10 cellular contexts compared by ENCODE assay signal in genomic region chr11:120539681-120540369, GRCh38. TPM values are rescaled to one million over a fixed set of nuclear protein-coding genes. Genes with fewer than 3 reads are reported as not detected.
DNase-seq lines count a peak whose midpoint lies in the region; ATAC-seq and TF ChIP-seq lines count a peak whose summit lies in the region.
"Had no signal": no experiment of that assay in that cellular context is flagged by ENCODE, and none has a peak within 500 bp of the region (broad histone marks: within the 10 kb centered on the region; RNA-seq: fewer than 3 reads in every experiment).

No MANE protein-coding gene starts in this region.

- TF ChIP-seq CTCF in natural killer cell (IDR thresholded peaks at IDR 0.05) = no peak

- H3K27me3 Mint-ChIP-seq in naive B cell (peaks cover 2 to 16% (median 4%) of the 10 kb centered on the region in 3 donors), natural killer cell (ENCODE audit: low read depth in 2 of 2) (no peaks in the 10 kb centered on the region)
- H3K27me3 Mint-ChIP-seq: stimulated activated naive CD8-positive, alpha-beta T cell treated with anti-CD3 and anti-CD28 coated beads, Interleukin-15, Interleukin-2, amounts not matched to agents 100 ng/mL and 50 ng/mL, for 24 hours had no signal

- H3K27ac Mint-ChIP-seq in naive B cell = peak overlapping the region in 2 of 6 donors; percentile 24 to 71
- no peak overlapping the region for H3K27ac Mint-ChIP-seq in natural killer cell
- H3K27ac Mint-ChIP-seq: stimulated activated naive CD8-positive, alpha-beta T cell treated with anti-CD3 and anti-CD28 coated beads, Interleukin-15, Interleukin-2, amounts not matched to agents 100 ng/mL and 50 ng/mL, for 24 hours had no signal

- H3K9me3 Mint-ChIP-seq in naive B cell = peaks cover 0 to 8% (median 2%) of the 10 kb centered on the region in 7 donors
- H3K9me3 Mint-ChIP-seq in natural killer cell = no peaks in the 10 kb centered on the region
- H3K9me3 Mint-ChIP-seq: stimulated activated naive CD8-positive, alpha-beta T cell treated with anti-CD3 and anti-CD28 coated beads, Interleukin-15, Interleukin-2, amounts not matched to agents 100 ng/mL and 50 ng/mL, for 24 hours had no signal

- H3K36me3 Mint-ChIP-seq in naive B cell (no peaks in the 10 kb centered on the region), natural killer cell (no peaks in the 10 kb centered on the region)

- ATAC-seq in naive B cell (ENCODE audit: low read depth in 2 of 2) (no peak), natural killer cell (no peak), GM18505 (IDR thresholded peaks at IDR 0.05; ENCODE audit: unreplicated experiment) (no peak), HG03439 (IDR thresholded peaks at IDR 0.05; ENCODE audit: unreplicated experiment) (no peak)
- ATAC-seq: Panc1 had no signal

- no peak for TF ChIP-seq POLR2A in GM18505 (IDR thresholded peaks at IDR 0.05; ENCODE audit: borderline replicate concordance, extremely low read depth, insufficient read depth, insufficient read length)

- H3K4me3 Mint-ChIP-seq in naive B cell (peak overlapping the region in 5 of 8 donors; percentile 36 to 80 (median 51)), natural killer cell (no peak overlapping the region)
- H3K4me3 Mint-ChIP-seq: stimulated activated naive CD8-positive, alpha-beta T cell treated with anti-CD3 and anti-CD28 coated beads, Interleukin-15, Interleukin-2, amounts not matched to agents 100 ng/mL and 50 ng/mL, for 24 hours had no signal

- DNase-seq in EL (peak; percentile 77), NCI-H1105 (lab: John Stamatoyannopoulos, UW) (peak; percentile 70), SW480 (ENCODE audit: low spot score) (peak; percentile 80), naive B cell (no peak), natural killer cell (no peak)
- DNase-seq: stimulated activated CD4-positive, alpha-beta T cell treated with anti-CD3 and anti-CD28 coated beads, Interleukin-4, amount 100 ng/mL, for 1 hour had no signal

- H3K4me1 Mint-ChIP-seq in naive B cell = peaks cover 11 to 33% (median 19%) of the 10 kb centered on the region in 3 donors
- peaks cover 0 to 39% of the 10 kb centered on the region in 2 donors for H3K4me1 Mint-ChIP-seq in natural killer cell

- intact Hi-C loops in natural killer cell (cut with micrococcal nuclease) = no loop called here

RNA-seq across cellular contexts. Expression of gene GRIK4, which starts 28.3 kb away (rescaled TPM):
- under 1 TPM in 1 of 6 donors, not detected in 5; 0.18 TPM for polyA plus RNA-seq in naive B cell (ENCODE audit: low read depth in 6 of 6)
- total RNA-seq in natural killer cell = 10 to 100 TPM in 2 of 3 donors, 1 to 10 TPM in 1; 2.2 to 32.3 (median 21.9) TPM

Comparison
In these comparisons a context has a peak if more than half of its experiments do, and no peak if none do; other contexts are left out.
1. DNase-seq: peak in EL (single experiment), NCI-H1105 (single experiment) and SW480 (single experiment); none in naive B cell (single experiment) and natural killer cell (single experiment).